14 cellular contexts compared by ENCODE assay signal in the genomic region with DNA sequence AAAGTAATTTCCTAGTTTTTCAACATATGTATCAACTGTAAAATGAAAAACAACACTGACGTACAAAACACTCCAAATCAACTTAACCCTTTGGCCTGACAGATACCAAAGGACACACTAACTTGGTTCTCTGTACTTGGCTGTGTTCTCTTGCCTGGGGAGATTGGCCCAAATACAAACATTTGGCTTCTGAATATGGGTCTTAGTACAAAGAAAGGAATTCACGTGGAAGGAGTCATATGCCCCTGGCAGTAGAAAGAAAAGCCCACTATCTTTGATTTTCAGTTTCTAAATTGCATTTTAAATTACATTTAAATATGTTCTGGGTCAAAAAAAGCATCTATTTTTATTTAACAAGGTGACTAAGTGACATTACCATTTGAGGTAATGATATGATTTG.
DNase-seq lines count a peak whose midpoint lies in the region; FAIRE-seq and TF ChIP-seq lines count a peak whose summit lies in the region.
"Had no signal": no experiment of that assay in that cellular context is flagged by ENCODE, and none has a peak within 500 bp of the region (broad histone marks: within the 10 kb centered on the region; RNA-seq: fewer than 3 reads in every experiment).

No MANE protein-coding gene starts in this region.

- 83% methylated on average over 2 of the region's 2 CpGs for WGBS in sigmoid colon, 2 donors

- TF ChIP-seq POLR2A in sigmoid colon (IDR thresholded peaks at IDR 0.05): no peak

- H4K20me1 ChIP-seq in keratinocyte (ENCODE audit: control insufficient read depth, extremely low read depth, insufficient read depth, low read length): no peaks in the 10 kb centered on the region

- peak; percentile 84 for FAIRE-seq in keratinocyte (lab: Jason Lieb, UNC)
- FAIRE-seq: urothelium cell line had no signal

- H2AFZ ChIP-seq in keratinocyte (ENCODE audit: control insufficient read depth, low read length): no peak overlapping the region

- TF ChIP-seq EP300 in sigmoid colon (IDR thresholded peaks at IDR 0.05): no peak

- in situ Hi-C loops in brain microvascular endothelial cell (cut with HindIII; ENCODE audit: low pct_ligation_motif_present, low sequenced_read_pairs): no loop called here

- H3K9ac ChIP-seq in keratinocyte (ENCODE audit: control insufficient read depth, extremely low read depth, insufficient read depth, low read length): no peak overlapping the region

- no peak for TF ChIP-seq CTCF in brain microvascular endothelial cell (IDR thresholded peaks at IDR 0.05; ENCODE audit: low read depth, low read length, missing control alignments)
- TF ChIP-seq CTCF in keratinocyte (optimal IDR thresholded peaks at IDR 0.05 in 1 of 3, IDR thresholded peaks at IDR 0.05 in 1 of 3, conservative IDR thresholded peaks at IDR 0.05 in 1 of 3; ENCODE audit: extremely low read depth in 1 of 3, insufficient read depth in 2 of 3, low read length in 3 of 3): no peak
- TF ChIP-seq CTCF in sigmoid colon (IDR thresholded peaks at IDR 0.05): no peak

- H3K79me2 ChIP-seq in keratinocyte (ENCODE audit: control insufficient read depth, insufficient read depth, low read length): no peaks in the 10 kb centered on the region

- H3K36me3 ChIP-seq in brain microvascular endothelial cell (replicated peaks) (peaks cover 16% of the 10 kb centered on the region), keratinocyte (ENCODE audit: control insufficient read depth in 2 of 2, extremely low read depth in 1 of 2, insufficient read depth in 2 of 2, low read length in 2 of 2) (no peaks in the 10 kb centered on the region), sigmoid colon (no peaks in the 10 kb centered on the region), H7 (replicated peaks; ENCODE audit: control insufficient read depth, insufficient read depth, low read length) (no peaks in the 10 kb centered on the region)

- intact Hi-C loops in sigmoid colon (cut with DNase I): no loop called here

- H3K9me3 ChIP-seq in keratinocyte (ENCODE audit: control insufficient read depth, low read depth, low read length) (peaks cover 2% of the 10 kb centered on the region), sigmoid colon (no peaks in the 10 kb centered on the region)

- dilution Hi-C loops in keratinocyte (cut with MboI; ENCODE audit: extremely low pct_ligation_motif_present, low sequenced_read_pairs): no loop called here

- H3K9me1 ChIP-seq in keratinocyte (ENCODE audit: control insufficient read depth, extremely low read depth, insufficient read depth, low read length): no peaks in the 10 kb centered on the region

- H3K4me3 ChIP-seq in brain microvascular endothelial cell (ENCODE audit: low read depth, low read length) (no peak overlapping the region), keratinocyte (ENCODE audit: control insufficient read depth in 2 of 3, extremely low read depth in 1 of 3, insufficient read depth in 2 of 3, low read depth in 1 of 3, low read length in 3 of 3) (no peak overlapping the region), sigmoid colon (no peak overlapping the region), H7 (ENCODE audit: insufficient read depth, low read depth, low read length) (no peak overlapping the region)
- H3K4me3 ChIP-seq: skin epidermis had no signal

- peaks cover 14% of the 10 kb centered on the region for H3K4me1 ChIP-seq in keratinocyte (ENCODE audit: control insufficient read depth, extremely low read depth, insufficient read depth, low read length)
- H3K4me1 ChIP-seq in sigmoid colon: no peaks in the 10 kb centered on the region

- H3K27ac ChIP-seq in brain microvascular endothelial cell: peak overlapping the region; percentile 93
- H3K27ac ChIP-seq in keratinocyte (ENCODE audit: control insufficient read depth, insufficient read depth, low read length): no peak overlapping the region
- no peak overlapping the region for H3K27ac ChIP-seq in sigmoid colon
- H3K27ac ChIP-seq: epithelial cell of prostate had no signal

- DNase-seq in AG08396 (ENCODE audit: low spot score): peak; percentile 73
- DNase-seq in HS-5 (ENCODE audit: low read depth): peak; percentile 88
- peak; percentile 90 for DNase-seq in brain microvascular endothelial cell
- DNase-seq in keratinocyte (ENCODE audit: low read depth, low spot score): no peak
- DNase-seq in UCSD-AML1 (lab: John Stamatoyannopoulos, UW; ENCODE audit: unreplicated experiment): no peak
- DNase-seq in sigmoid colon: no peak
- DNase-seq in H7: no peak
- no peak for DNase-seq in NCI-H2171 treated with DMSO at 0.1 percent for 48 hours (lab: John Stamatoyannopoulos, UW)
- DNase-seq: activated CD8-positive, alpha-beta T cell treated with anti-CD3 and anti-CD28 coated beads for 36 hours; NCI-H1694 treated with DMSO at 0.1 percent for 48 hours; T-helper 2 cell had no signal

- no peaks in the 10 kb centered on the region for H3K27me3 ChIP-seq in brain microvascular endothelial cell (replicated peaks)
- H3K27me3 ChIP-seq in keratinocyte (ENCODE audit: control insufficient read depth, extremely low read depth, insufficient read depth, low read length): no peaks in the 10 kb centered on the region
- no peaks in the 10 kb centered on the region for H3K27me3 ChIP-seq in sigmoid colon
- H3K27me3 ChIP-seq in H7 (ENCODE audit: control insufficient read depth, insufficient read depth, low read length): no peaks in the 10 kb centered on the region

- H3K4me2 ChIP-seq in keratinocyte (ENCODE audit: control insufficient read depth, extremely low read depth, insufficient read depth, low read depth, low read length): peak overlapping the region; percentile 11

Comparison
In these comparisons a context has a peak if more than half of its experiments do, and no peak if none do; other contexts are left out.
1. DNase-seq: peak in AG08396 (single experiment), HS-5 (single experiment) and brain microvascular endothelial cell (single experiment); none in keratinocyte (single experiment), UCSD-AML1 (single experiment), sigmoid colon (single experiment), H7 (single experiment) and NCI-H2171 treated with DMSO at 0.1 percent for 48 hours (single experiment).